1 cellular context compared by ENCODE assay signal in genomic region chr10:97222346-97222961, GRCh38.
TF ChIP-seq lines count a peak whose summit lies in the region.

No MANE protein-coding gene starts in this region.

TF ChIP-seq in SK-N-SH treated with all-trans-retinoic acid at 6 μM for 48 hours, 23 proteins besides CTCF, POLR2A, EP300 and RAD21 (continued from another document):
- no peak for TF ChIP-seq POU6F1 (CRISPR knock-in tag; IDR thresholded peaks at IDR 0.05; ENCODE audit: borderline replicate concordance, low read depth)
- no peak for TF ChIP-seq ZFP30 (CRISPR knock-in tag; IDR thresholded peaks at IDR 0.05)
- TF ChIP-seq OSR1 (CRISPR knock-in tag; IDR thresholded peaks at IDR 0.05): no peak
- TF ChIP-seq ZNF8 (CRISPR knock-in tag; IDR thresholded peaks at IDR 0.05): no peak
- no peak for TF ChIP-seq PPARA (CRISPR knock-in tag; IDR thresholded peaks at IDR 0.05; ENCODE audit: borderline replicate concordance)
- no peak for TF ChIP-seq GLIS3 (CRISPR knock-in tag; IDR thresholded peaks at IDR 0.05)
- TF ChIP-seq ISL1 (CRISPR knock-in tag; IDR thresholded peaks at IDR 0.05): no peak
- TF ChIP-seq CREB5 (CRISPR knock-in tag; IDR thresholded peaks at IDR 0.05; ENCODE audit: low read depth): no peak
- TF ChIP-seq RARB (CRISPR knock-in tag; IDR thresholded peaks at IDR 0.05): no peak
